ENCODE assay signal across 17 cellular contexts in genomic region chr2:42998721-42999120, GRCh38.
DNase-seq lines count a peak whose midpoint lies in the region; ATAC-seq and TF ChIP-seq lines count a peak whose summit lies in the region.
"Had no signal": no experiment of that assay in that cellular context is flagged by ENCODE, and none has a peak within 500 bp of the region (broad histone marks: within the 10 kb centered on the region; RNA-seq: fewer than 3 reads in every experiment).

No MANE protein-coding gene starts in this region.

- CTCF ChIA-PET in RWPE1 (lab: Yijun Ruan, JAX): no interaction called here

- H3K36me3 Mint-ChIP-seq in dendritic cell treated with granulocyte-macrophage colony-stimulating factor and Interleukin-4, amounts not matched to agents 40 ng/mL and 50 ng/mL, for 4 days (ENCODE audit: low read depth): no peaks in the 10 kb centered on the region
- H3K36me3 Mint-ChIP-seq: CD8-positive, alpha-beta memory T cell had no signal

- no peak for DNase-seq in RWPE1 (ENCODE audit: low spot score)
- peak; percentile 2 to 15 for DNase-seq in left colon
- DNase-seq in NCI-H510A (lab: John Stamatoyannopoulos, UW): no peak
- DNase-seq: CD8-positive, alpha-beta memory T cell; H9; IMR-90; NCI-H1417 treated with DMSO at 0.1 percent for 48 hours; NCI-H2227 treated with DMSO at 0.1 percent for 48 hours; NCI-H524; NCI-H82; OCI-M1; SHP77 treated with DMSO at 0.1 percent for 48 hours had no signal

- H3K27ac ChIP-seq in RWPE1 (peak overlapping the region; percentile 53; the same call in 1 of the 2 replicates), temporal lobe (ENCODE audit: low read depth, low read length) (peak overlapping the region; percentile 98)
- H3K27ac ChIP-seq: HL-60 had no signal

- no peaks in the 10 kb centered on the region for H3K27me3 Mint-ChIP-seq in dendritic cell treated with granulocyte-macrophage colony-stimulating factor and Interleukin-4, amounts not matched to agents 40 ng/mL and 50 ng/mL, for 4 days
- H3K27me3 Mint-ChIP-seq: CD8-positive, alpha-beta memory T cell had no signal

- H3K9me3 Mint-ChIP-seq in dendritic cell treated with granulocyte-macrophage colony-stimulating factor and Interleukin-4, amounts not matched to agents 40 ng/mL and 50 ng/mL, for 4 days: peaks cover 8% of the 10 kb centered on the region

- ATAC-seq in left colon (no peak), HG03045 (IDR thresholded peaks at IDR 0.05; ENCODE audit: unreplicated experiment) (no peak), GM19328 (IDR thresholded peaks at IDR 0.05; ENCODE audit: unreplicated experiment) (no peak)

- POLR2A ChIA-PET in RWPE1 (lab: Yijun Ruan, JAX; ENCODE audit: low non-redundant PET): no interaction called here

- no peak for TF ChIP-seq CTCF in RWPE1 (conservative IDR thresholded peaks at IDR 0.05; ENCODE audit: low read depth)

- H3K4me1 Mint-ChIP-seq in dendritic cell treated with granulocyte-macrophage colony-stimulating factor and Interleukin-4, amounts not matched to agents 40 ng/mL and 50 ng/mL, for 4 days (ENCODE audit: low read depth): peaks cover 46% of the 10 kb centered on the region
- H3K4me1 Mint-ChIP-seq: CD8-positive, alpha-beta memory T cell; H9 had no signal

- no peak overlapping the region for H3K4me3 Mint-ChIP-seq in dendritic cell treated with granulocyte-macrophage colony-stimulating factor and Interleukin-4, amounts not matched to agents 40 ng/mL and 50 ng/mL, for 4 days
- H3K4me3 Mint-ChIP-seq: CD8-positive, alpha-beta memory T cell; H9 had no signal

- H3K27ac Mint-ChIP-seq in dendritic cell treated with granulocyte-macrophage colony-stimulating factor and Interleukin-4, amounts not matched to agents 40 ng/mL and 50 ng/mL, for 4 days: peak overlapping the region; percentile 63
- H3K27ac Mint-ChIP-seq: CD8-positive, alpha-beta memory T cell; H9 had no signal

- intact Hi-C loops in dendritic cell treated with granulocyte-macrophage colony-stimulating factor and Interleukin-4, amounts not matched to agents 40 ng/mL and 50 ng/mL, for 4 days (cut with micrococcal nuclease): no loop called here
- intact Hi-C loops in left colon (cut with DNase I, micrococcal nuclease): no loop called here

Comparison
In these comparisons a context has a peak if more than half of its experiments do, and no peak if none do; other contexts are left out.
1. DNase-seq: peak in left colon (2 of 2); none in RWPE1 (single experiment) and NCI-H510A (single experiment).